In genomic region chr17:62064791-62065563, GRCh38 we compare ENCODE assay signal across 8 cellular contexts. TPM values are rescaled to one million over a fixed set of nuclear protein-coding genes. Genes with fewer than 3 reads are reported as not detected.
DNase-seq lines count a peak whose midpoint lies in the region; ATAC-seq and TF ChIP-seq lines count a peak whose summit lies in the region.

MED13 (minus strand) TSS chr17:62065278; CDS start chr17:62065205, 73 bp downstream.

- peaks cover 30% of the 10 kb centered on the region for H3K36me3 Mint-ChIP-seq in activated CD4-positive, alpha-beta T cell treated with anti-CD3 and anti-CD28 coated beads, Interleukin-2, amount 10 ng/mL, durations not matched to agents 24 days and 14 days (ENCODE audit: low read depth)

- intact Hi-C loops in activated CD4-positive, alpha-beta T cell treated with anti-CD3 and anti-CD28 coated beads, Interleukin-2, amount 10 ng/mL, durations not matched to agents 24 days and 14 days (cut with micrococcal nuclease): loop anchor here (1.0 to 10.0 kb wide), 3 partner anchors 202 to 1670 kb away; partner anchors contain the start of genes BRIP1 and USP32
- intact Hi-C loops in left colon (cut with DNase I, micrococcal nuclease): loop anchor here in 1 of 2 donors (5.0 to 10.0 kb wide), 2 partner anchors 138 to 200 kb away; partner anchors contain the start of genes BRIP1 and INTS2

- H3K27me3 Mint-ChIP-seq in activated CD4-positive, alpha-beta T cell treated with anti-CD3 and anti-CD28 coated beads, Interleukin-2, amount 10 ng/mL, durations not matched to agents 24 days and 14 days: no peaks in the 10 kb centered on the region

- peak within 1 kb of the TSS; percentile 89 for H3K4me3 ChIP-seq in NB4 (ENCODE audit: low read depth, low read length)

- peak; percentile 61 for ATAC-seq in left colon

- no peak for TF ChIP-seq POLR2A in NB4 (IDR thresholded peaks at IDR 0.05; ENCODE audit: extremely low read depth, insufficient read length)

- DNase-seq in GM20000 (ENCODE audit: low spot score): peak; percentile 77
- peak; percentile 61 for DNase-seq in NB4 (ENCODE audit: low read depth)
- peak; percentile 89 for DNase-seq in activated CD4-positive, alpha-beta T cell treated with anti-CD3 and anti-CD28 coated beads, Interleukin-2, amount 10 ng/mL, durations not matched to agents 24 days and 14 days
- peak; percentile 62 to 77 for DNase-seq in left colon
- peak; percentile 34 to 39 for DNase-seq in stimulated activated CD4-positive, alpha-beta T cell treated with anti-CD3 and anti-CD28 coated beads, Interleukin-1b, Interleukin-23, amount 100 ng/mL, for 4 hours (ENCODE audit: low read depth in 2 of 2)
- DNase-seq in NCI-H1694 treated with DMSO at 0.1 percent for 48 hours (lab: John Stamatoyannopoulos, UW): no peak

- peaks cover 30% of the 10 kb centered on the region for H3K4me1 Mint-ChIP-seq in activated CD4-positive, alpha-beta T cell treated with anti-CD3 and anti-CD28 coated beads, Interleukin-2, amount 10 ng/mL, durations not matched to agents 24 days and 14 days

- H3K27ac ChIP-seq in C4-2B (peak within 1 kb of the TSS; percentile 99), cingulate gyrus (ENCODE audit: low read depth, low read length) (peak within 1 kb of the TSS; percentile 88)

- TF ChIP-seq CTCF in C4-2B (conservative IDR thresholded peaks at IDR 0.05) (no peak), GM20000 (IDR thresholded peaks at IDR 0.05; ENCODE audit: extremely low read depth, missing control alignments) (no peak), NB4 (IDR thresholded peaks at IDR 0.05; ENCODE audit: low read depth, low read length) (no peak)

- H3K4me3 Mint-ChIP-seq in activated CD4-positive, alpha-beta T cell treated with anti-CD3 and anti-CD28 coated beads, Interleukin-2, amount 10 ng/mL, durations not matched to agents 24 days and 14 days: peak within 1 kb of the TSS; percentile 97

- peak within 1 kb of the TSS; percentile 99 for H3K27ac Mint-ChIP-seq in activated CD4-positive, alpha-beta T cell treated with anti-CD3 and anti-CD28 coated beads, Interleukin-2, amount 10 ng/mL, durations not matched to agents 24 days and 14 days

- no peaks in the 10 kb centered on the region for H3K9me3 Mint-ChIP-seq in activated CD4-positive, alpha-beta T cell treated with anti-CD3 and anti-CD28 coated beads, Interleukin-2, amount 10 ng/mL, durations not matched to agents 24 days and 14 days

RNA-seq across cellular contexts. Expression of gene MED13, which starts in this region (rescaled TPM):
- 60.1 and 63.4 TPM in 2 replicates for total RNA-seq in activated CD4-positive, alpha-beta T cell treated with anti-CD3 and anti-CD28 coated beads, Interleukin-2, amount 10 ng/mL, durations not matched to agents 24 days and 14 days
- total RNA-seq in left colon: 10 to 100 TPM; 80.3 to 85.7 TPM
